In the genomic region with DNA sequence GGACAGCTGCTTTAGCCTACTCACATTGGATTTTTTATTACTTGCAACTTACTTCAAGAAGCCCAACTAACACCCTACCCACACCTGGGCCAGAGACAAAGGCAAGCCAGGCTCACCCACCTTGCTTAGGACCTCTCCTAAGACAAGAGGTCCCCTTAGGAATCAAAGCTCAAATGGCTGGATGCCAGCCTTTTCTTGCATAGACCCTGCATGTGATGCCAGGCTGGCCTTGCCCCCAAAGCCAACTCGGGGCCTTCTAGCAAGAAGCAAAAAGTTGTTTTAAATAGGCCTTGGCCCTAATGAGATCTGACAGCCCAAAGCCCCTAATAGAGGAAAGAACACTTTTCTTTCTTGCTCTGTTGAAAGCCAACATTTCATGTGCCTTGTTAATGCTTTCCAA, we compare ENCODE assay signal across 24 cellular contexts. TPM values are rescaled to one million over a fixed set of nuclear protein-coding genes. Genes with fewer than 3 reads are reported as not detected.
"Had no signal": no experiment of that assay in that cellular context is flagged by ENCODE, and none has a peak within 500 bp of the region (broad histone marks: within the 10 kb centered on the region; RNA-seq: fewer than 3 reads in every experiment).

No MANE protein-coding gene starts in this region.

- H3K27me3 Mint-ChIP-seq: activated CD4-positive, alpha-beta T cell treated with anti-CD3 and anti-CD28 coated beads, Interleukin-2, amount 10 ng/mL, durations not matched to agents 7 days and 5 days; activated T-helper 17 cell treated with anti-CD3 and anti-CD28 coated beads, Interleukin-2, amount 50 U/mL, for 72 hours; naive thymus-derived CD4-positive, alpha-beta T cell; type B pancreatic cell had no signal

- H3K9me3 ChIP-seq: ascending aorta, breast epithelium, prostate gland, thoracic aorta, vagina had no signal

- H3K27me3 ChIP-seq: ascending aorta, breast epithelium, vagina had no signal

- H3K4me1 Mint-ChIP-seq: activated CD4-positive, alpha-beta T cell treated with anti-CD3 and anti-CD28 coated beads, Interleukin-2, amount 10 ng/mL, durations not matched to agents 7 days and 5 days; activated T-helper 17 cell treated with anti-CD3 and anti-CD28 coated beads, Interleukin-2, amount 50 U/mL, for 72 hours; stimulated activated effector memory CD8-positive, alpha-beta T cell treated with anti-CD3 and anti-CD28 coated beads, Interleukin-12 subunit alpha, Interleukin-12 subunit beta, amount 100 ng/mL, for 72 hours; stimulated activated naive CD8-positive, alpha-beta T cell treated with anti-CD3 and anti-CD28 coated beads, Interleukin-15, amount 100 ng/mL, for 72 hours; T-cell had no signal

- H3K36me3 ChIP-seq: ascending aorta, breast epithelium, prostate gland, thoracic aorta had no signal

- H3K9me3 Mint-ChIP-seq: activated CD4-positive, alpha-beta T cell treated with anti-CD3 and anti-CD28 coated beads, Interleukin-2, amount 10 ng/mL, durations not matched to agents 7 days and 5 days; activated naive CD4-positive, alpha-beta T cell treated with anti-CD3 and anti-CD28 coated beads, Interleukin-2, amount 50 U/mL, for 72 hours; activated T-cell treated with anti-CD3 and anti-CD28 coated beads, Interleukin-2, amount 50 U/mL, for 24 hours; activated T-helper 17 cell treated with anti-CD3 and anti-CD28 coated beads, Interleukin-2, amount 50 U/mL, for 72 hours; dendritic cell treated with granulocyte-macrophage colony-stimulating factor and Interleukin-4, amounts not matched to agents 40 ng/mL and 50 ng/mL, for 4 days; naive thymus-derived CD4-positive, alpha-beta T cell; stimulated activated effector memory CD8-positive, alpha-beta T cell treated with anti-CD3 and anti-CD28 coated beads, Interleukin-12 subunit alpha, Interleukin-12 subunit beta, amount 100 ng/mL, for 72 hours; stimulated activated naive CD8-positive, alpha-beta T cell treated with anti-CD3 and anti-CD28 coated beads, Interleukin-15, amount 100 ng/mL, for 72 hours; T-cell; T-helper 2 cell treated with Interferon-gamma antibody and Interleukin-4, amounts not matched to agents 5 μg/mL and 100 μg/mL, for 36 hours; type B pancreatic cell had no signal

- H3K4me3 ChIP-seq: ascending aorta, breast epithelium, lung, prostate gland, thoracic aorta, vagina had no signal

- H3K27ac Mint-ChIP-seq: activated CD4-positive, alpha-beta T cell treated with anti-CD3 and anti-CD28 coated beads, Interleukin-2, amount 10 ng/mL, durations not matched to agents 7 days and 5 days; activated naive CD4-positive, alpha-beta T cell treated with anti-CD3 and anti-CD28 coated beads, Interleukin-2, amount 50 U/mL, for 72 hours; activated T-cell treated with anti-CD3 and anti-CD28 coated beads, Interleukin-2, amount 50 U/mL, for 24 hours; activated T-helper 17 cell treated with anti-CD3 and anti-CD28 coated beads, Interleukin-2, amount 50 U/mL, for 72 hours; dendritic cell treated with granulocyte-macrophage colony-stimulating factor and Interleukin-4, amounts not matched to agents 40 ng/mL and 50 ng/mL, for 4 days; stimulated activated effector memory CD8-positive, alpha-beta T cell treated with anti-CD3 and anti-CD28 coated beads, Interleukin-12 subunit alpha, Interleukin-12 subunit beta, amount 100 ng/mL, for 72 hours; stimulated activated naive CD8-positive, alpha-beta T cell treated with anti-CD3 and anti-CD28 coated beads, Interleukin-15, amount 100 ng/mL, for 72 hours; T-cell; T-helper 2 cell treated with Interferon-gamma antibody and Interleukin-4, amounts not matched to agents 5 μg/mL and 100 μg/mL, for 36 hours; type B pancreatic cell had no signal

- DNase-seq: activated CD4-positive, alpha-beta T cell treated with anti-CD3 and anti-CD28 coated beads, Interleukin-2, amount 10 ng/mL, durations not matched to agents 7 days and 5 days; activated CD4-positive, CD25-positive, alpha-beta regulatory T cell treated with anti-CD3 and anti-CD28 coated beads, Interleukin-2, amount 50 U/mL, for 72 hours; activated T-cell treated with anti-CD3 and anti-CD28 coated beads, Interleukin-2, amount 50 U/mL, for 24 hours; effector CD8-positive, alpha-beta T cell; erythroblast; foreskin fibroblast; left colon; naive thymus-derived CD4-positive, alpha-beta T cell; stimulated activated CD4-positive, alpha-beta T cell treated with anti-CD3 and anti-CD28 coated beads, Interleukin-1b, Interleukin-23, amount 100 ng/mL, for 48 hours; stimulated activated naive CD8-positive, alpha-beta T cell treated with anti-CD3 and anti-CD28 coated beads, Interleukin-15, amount 100 ng/mL, for 72 hours; T-cell had no signal

- H3K4me3 Mint-ChIP-seq: activated CD4-positive, alpha-beta T cell treated with anti-CD3 and anti-CD28 coated beads, Interleukin-2, amount 10 ng/mL, durations not matched to agents 7 days and 5 days; activated T-cell treated with anti-CD3 and anti-CD28 coated beads, Interleukin-2, amount 50 U/mL, for 24 hours; activated T-helper 17 cell treated with anti-CD3 and anti-CD28 coated beads, Interleukin-2, amount 50 U/mL, for 72 hours; dendritic cell treated with granulocyte-macrophage colony-stimulating factor and Interleukin-4, amounts not matched to agents 40 ng/mL and 50 ng/mL, for 4 days; naive thymus-derived CD4-positive, alpha-beta T cell; stimulated activated effector memory CD8-positive, alpha-beta T cell treated with anti-CD3 and anti-CD28 coated beads, Interleukin-12 subunit alpha, Interleukin-12 subunit beta, amount 100 ng/mL, for 72 hours; stimulated activated naive CD8-positive, alpha-beta T cell treated with anti-CD3 and anti-CD28 coated beads, Interleukin-15, amount 100 ng/mL, for 72 hours; T-cell; T-helper 2 cell treated with Interferon-gamma antibody and Interleukin-4, amounts not matched to agents 5 μg/mL and 100 μg/mL, for 36 hours; type B pancreatic cell had no signal

- ATAC-seq: activated naive CD4-positive, alpha-beta T cell treated with anti-CD3 and anti-CD28 coated beads, Interleukin-2, amount 50 U/mL, for 72 hours; activated T-helper 17 cell treated with anti-CD3 and anti-CD28 coated beads, Interleukin-2, amount 50 U/mL, for 72 hours; left colon; naive thymus-derived CD4-positive, alpha-beta T cell; stimulated activated effector memory CD8-positive, alpha-beta T cell treated with anti-CD3 and anti-CD28 coated beads, Interleukin-12 subunit alpha, Interleukin-12 subunit beta, amount 100 ng/mL, for 72 hours; stimulated activated naive CD8-positive, alpha-beta T cell treated with anti-CD3 and anti-CD28 coated beads, Interleukin-15, amount 100 ng/mL, for 72 hours; T-cell had no signal

- H3K4me1 ChIP-seq: prostate gland, vagina had no signal

- H3K36me3 Mint-ChIP-seq: activated naive CD4-positive, alpha-beta T cell treated with anti-CD3 and anti-CD28 coated beads, Interleukin-2, amount 50 U/mL, for 72 hours; stimulated activated effector memory CD8-positive, alpha-beta T cell treated with anti-CD3 and anti-CD28 coated beads, Interleukin-12 subunit alpha, Interleukin-12 subunit beta, amount 100 ng/mL, for 72 hours; T-cell had no signal

- H3K27ac ChIP-seq: ascending aorta, prostate gland, thoracic aorta, vagina, VCaP had no signal

RNA-seq across cellular contexts. Expression of a gene that starts 20.7 kb away (rescaled TPM):
- total RNA-seq: activated T-helper 17 cell treated with anti-CD3 and anti-CD28 coated beads, Interleukin-2, amount 50 U/mL, for 72 hours had no signal
